Comparison of ENCODE assay signal across 24 cellular contexts in genomic region chr3:123780656-123781055, GRCh38.
DNase-seq lines count a peak whose midpoint lies in the region; ATAC-seq, FAIRE-seq and TF ChIP-seq lines count a peak whose summit lies in the region.
"Had no signal": no experiment of that assay in that cellular context is flagged by ENCODE, and none has a peak within 500 bp of the region (broad histone marks: within the 10 kb centered on the region; RNA-seq: fewer than 3 reads in every experiment).

No MANE protein-coding gene starts in this region.

- DNase-seq in Daoy (ENCODE audit: low read depth) (peak; percentile 69), IMR-90 (peak; percentile 72), astrocyte of the hippocampus (ENCODE audit: low read depth, low spot score) (peak; percentile 16), smooth muscle cell (lab: John Stamatoyannopoulos, UW; ENCODE audit: unreplicated experiment) (no peak), suprapubic skin (ENCODE audit: low spot score in 2 of 2) (no peak), H54 (ENCODE audit: insufficient read length, low spot score) (no peak)
- DNase-seq in activated CD8-positive, alpha-beta memory T cell treated with anti-CD3 and anti-CD28 coated beads, Interleukin-2, amount 10 ng/mL, durations not matched to agents 7 days and 5 days = no peak
- no peak for DNase-seq in NK-92 treated with Interleukin-12 subunit alpha and Interleukin-12 subunit beta, amount 100 ng/mL, for 24 hours (lab: John Stamatoyannopoulos, UW)
- DNase-seq: activated CD4-positive, alpha-beta T cell treated with anti-CD3 and anti-CD28 coated beads, Interleukin-2, amount 50 U/mL, for 1 hour; activated CD8-positive, alpha-beta memory T cell treated with anti-CD3 and anti-CD28 coated beads, Interleukin-2, amount 50 U/mL, for 4 hours; body of pancreas; effector memory CD4-positive, alpha-beta T cell; erythroblast; hippocampal formation; immature natural killer cell; left lung; naive B cell; NCI-H1694 treated with DMSO at 0.1 percent for 48 hours; NCI-H2171 treated with DMSO at 0.1 percent for 48 hours; NCI-H526 treated with DMSO at 0.1 percent for 48 hours; nucleus accumbens had no signal

- peak overlapping the region; percentile 94 for H2BK20ac ChIP-seq in IMR-90 (ENCODE audit: low read depth, low read length)

- intact Hi-C loops in IMR-90 (cut with micrococcal nuclease) = loop anchor here (5.0 kb wide), 1 partner anchor 102 kb away; the partner anchor contains the start of gene MYLK

- H3K23ac ChIP-seq in IMR-90 (ENCODE audit: low read depth, low read length) = peak overlapping the region; percentile 84

- peak overlapping the region; percentile 66 for H4K5ac ChIP-seq in IMR-90 (ENCODE audit: low read depth, low read length)

- H3K4me1 Mint-ChIP-seq in activated CD8-positive, alpha-beta memory T cell treated with anti-CD3 and anti-CD28 coated beads, Interleukin-2, amount 10 ng/mL, durations not matched to agents 7 days and 5 days = no peaks in the 10 kb centered on the region
- H3K4me1 Mint-ChIP-seq: immature natural killer cell, naive B cell had no signal

- H2BK5ac ChIP-seq in IMR-90 (ENCODE audit: low read depth, low read length, poor library complexity, severe bottlenecking) = peak overlapping the region; percentile 93

- no peaks in the 10 kb centered on the region for H3K36me3 Mint-ChIP-seq in activated CD8-positive, alpha-beta memory T cell treated with anti-CD3 and anti-CD28 coated beads, Interleukin-2, amount 10 ng/mL, durations not matched to agents 7 days and 5 days
- H3K36me3 Mint-ChIP-seq: activated naive CD8-positive, alpha-beta T cell; immature natural killer cell; naive B cell had no signal

- H3K36me3 ChIP-seq in IMR-90 (ENCODE audit: control insufficient read depth, insufficient read depth, low read length) (peaks cover 41% of the 10 kb centered on the region), smooth muscle cell (ENCODE audit: low read depth) (no peaks in the 10 kb centered on the region), suprapubic skin (no peaks in the 10 kb centered on the region)
- H3K36me3 ChIP-seq: left lung had no signal

- H2AFZ ChIP-seq in IMR-90 (replicated peaks; ENCODE audit: low read length, poor library complexity) (peak overlapping the region; percentile 12), smooth muscle cell (ENCODE audit: low read depth) (no peak overlapping the region)

- dilution Hi-C loops in IMR-90 (cut with HindIII; ENCODE audit: low sequenced_read_pairs, unreplicated experiment) = no loop called here

- H3K27me3 ChIP-seq in IMR-90 (ENCODE audit: control insufficient read depth, insufficient read depth, low read length) = no peaks in the 10 kb centered on the region
- no peaks in the 10 kb centered on the region for H3K27me3 ChIP-seq in smooth muscle cell (ENCODE audit: low read depth)
- H3K27me3 ChIP-seq in suprapubic skin = no peaks in the 10 kb centered on the region
- H3K27me3 ChIP-seq: body of pancreas, left lung had no signal

- peak overlapping the region; percentile 94 for H2BK120ac ChIP-seq in IMR-90 (ENCODE audit: low read depth, low read length)

- 90% methylated on average over 1 of the region's 6 CpGs; no CpG with 5 or more reads in 1 of the 2 experiments for WGBS in IMR-90 (ENCODE audit: extremely low coverage in 2 of 2, insufficient read length in 1 of 2), 2 experiments
- 54% methylated on average over 6 of the region's 6 CpGs for WGBS in smooth muscle cell (ENCODE audit: low lambda C conversion rate)
- WGBS in suprapubic skin = 85% methylated on average over 6 of the region's 6 CpGs

- H2AK9ac ChIP-seq in IMR-90 (replicated peaks; ENCODE audit: low read depth, low read length, poor library complexity) = peak overlapping the region; percentile 12

- H3F3A ChIP-seq in smooth muscle cell (ENCODE audit: low read depth) = peaks cover 15% of the 10 kb centered on the region

- H3K4me3 ChIP-seq in IMR-90 (ENCODE audit: insufficient read depth, low read depth, low read length) (no peak overlapping the region), smooth muscle cell (no peak overlapping the region), suprapubic skin (no peak overlapping the region)
- H3K4me3 ChIP-seq: body of pancreas, left lung had no signal

- CTCF ChIA-PET in IMR-90 (lab: Yijun Ruan, JAX) = no interaction called here
- CTCF ChIA-PET in activated CD8-positive, alpha-beta memory T cell treated with anti-CD3 and anti-CD28 coated beads, Interleukin-2, amount 10 ng/mL, durations not matched to agents 7 days and 5 days (lab: Charles Lee) = no interaction called here

- peak overlapping the region; percentile 93 for H3K18ac ChIP-seq in IMR-90 (ENCODE audit: low read depth, low read length)

- peaks cover 15% of the 10 kb centered on the region for H3K27me3 Mint-ChIP-seq in activated CD8-positive, alpha-beta memory T cell treated with anti-CD3 and anti-CD28 coated beads, Interleukin-2, amount 10 ng/mL, durations not matched to agents 7 days and 5 days

- no peak for TF ChIP-seq EP300 in suprapubic skin (IDR thresholded peaks at IDR 0.05)

- H3K27ac ChIP-seq in IMR-90 (ENCODE audit: insufficient read depth, low read length) (peak overlapping the region; percentile 90), smooth muscle cell (ENCODE audit: low read depth) (peak overlapping the region; percentile 86), suprapubic skin (no peak overlapping the region)
- H3K27ac ChIP-seq: C4-2B, KMS-11, left lung had no signal

- peak overlapping the region; percentile 91 for H3K14ac ChIP-seq in IMR-90 (replicated peaks; ENCODE audit: low read depth, low read length)

- peak overlapping the region; percentile 88 for H4K91ac ChIP-seq in IMR-90 (ENCODE audit: insufficient read depth, low read depth, low read length)

- no peak overlapping the region for H3K27ac Mint-ChIP-seq in activated CD8-positive, alpha-beta memory T cell treated with anti-CD3 and anti-CD28 coated beads, Interleukin-2, amount 10 ng/mL, durations not matched to agents 7 days and 5 days
- H3K27ac Mint-ChIP-seq: activated naive CD8-positive, alpha-beta T cell; immature natural killer cell had no signal

- H3K79me2 ChIP-seq in smooth muscle cell (ENCODE audit: low read depth) = no peaks in the 10 kb centered on the region

- H3K4ac ChIP-seq in IMR-90 (ENCODE audit: low read depth, low read length) = peak overlapping the region; percentile 95

- no peaks in the 10 kb centered on the region for H3K9me3 ChIP-seq in IMR-90 (ENCODE audit: control insufficient read depth, insufficient read depth, low read length)
- H3K9me3 ChIP-seq in smooth muscle cell (replicated peaks; ENCODE audit: low read depth) = no peaks in the 10 kb centered on the region
- H3K9me3 ChIP-seq in suprapubic skin = no peaks in the 10 kb centered on the region
- H3K9me3 ChIP-seq: body of pancreas, left lung had no signal

- no peaks in the 10 kb centered on the region for H3K9me3 Mint-ChIP-seq in activated CD8-positive, alpha-beta memory T cell treated with anti-CD3 and anti-CD28 coated beads, Interleukin-2, amount 10 ng/mL, durations not matched to agents 7 days and 5 days (ENCODE audit: low read depth)
- H3K9me3 Mint-ChIP-seq: immature natural killer cell had no signal

- peak overlapping the region; percentile 59 for H2BK15ac ChIP-seq in IMR-90 (ENCODE audit: low read depth, low read length)

- peaks cover 47 to 74% of the 10 kb centered on the region in 2 experiments for H3K79me1 ChIP-seq in IMR-90 (ENCODE audit: low read depth in 1 of 2, low read length in 2 of 2)

- H3K9ac ChIP-seq in IMR-90 (ENCODE audit: low read depth, low read length) (peak overlapping the region; percentile 44; the same call in 1 of the 2 replicates), smooth muscle cell (ENCODE audit: low read depth) (no peak overlapping the region)
- H3K9ac ChIP-seq: KMS-11 had no signal

- H4K20me1 ChIP-seq in IMR-90 (ENCODE audit: insufficient read depth, low read length) (peaks cover 7% of the 10 kb centered on the region; the same call in 1 of the 2 replicates), smooth muscle cell (ENCODE audit: low read depth) (no peaks in the 10 kb centered on the region)

- no peak overlapping the region for H3K4me3 Mint-ChIP-seq in activated CD8-positive, alpha-beta memory T cell treated with anti-CD3 and anti-CD28 coated beads, Interleukin-2, amount 10 ng/mL, durations not matched to agents 7 days and 5 days
- H3K4me3 Mint-ChIP-seq: activated naive CD8-positive, alpha-beta T cell; immature natural killer cell; naive B cell had no signal

- no TSS peak for BruUV-seq in IMR-90 (replicated peaks; lab: Mats Ljungman, UMichigan)

- no peak for TF ChIP-seq RAD21 in IMR-90 (IDR thresholded peaks at IDR 0.05; ENCODE audit: low read length)

- POLR2A ChIA-PET in IMR-90 (lab: Charles Lee; ENCODE audit: unreplicated experiment) = interaction anchor here (0.6 to 1.0 kb wide), 2 partner anchors 23 to 56 kb away, joined by 3 read pairs; no protein-coding TSS in a partner anchor

- in situ Hi-C loops in IMR-90 (cut with MboI; ENCODE audit: low sequenced_read_pairs) = no loop called here

- no peak for FAIRE-seq in H54 (lab: Jason Lieb, UNC)

- TF ChIP-seq POLR2A in IMR-90 (IDR thresholded peaks at IDR 0.05; ENCODE audit: low read depth, low read length) (no peak), suprapubic skin (IDR thresholded peaks at IDR 0.05) (no peak), H54 (IDR thresholded peaks at IDR 0.05; ENCODE audit: low read depth, low read length) (no peak)

- TF ChIP-seq CTCF in IMR-90 (conservative IDR thresholded peaks at IDR 0.05; ENCODE audit: low read depth, low read length) = no peak
- TF ChIP-seq CTCF in smooth muscle cell (IDR thresholded peaks at IDR 0.05; ENCODE audit: borderline replicate concordance, insufficient read depth, poor library complexity, severe bottlenecking) = no peak
- no peak for TF ChIP-seq CTCF in suprapubic skin (IDR thresholded peaks at IDR 0.05)

- H3K9me1 ChIP-seq in IMR-90 (ENCODE audit: insufficient read depth, low read length) = peaks cover 36% of the 10 kb centered on the region

- H3K56ac ChIP-seq in IMR-90 (ENCODE audit: extremely low read depth, insufficient read depth, low read length) = peak overlapping the region; percentile 70; the same call in 1 of the 2 replicates

- no peak for ATAC-seq in IMR-90 (ENCODE audit: low read depth)
- no peak for ATAC-seq in activated CD8-positive, alpha-beta memory T cell treated with anti-CD3 and anti-CD28 coated beads, Interleukin-2, amount 10 ng/mL, durations not matched to agents 7 days and 5 days
- ATAC-seq: body of pancreas, left lung had no signal

- peaks cover 42% of the 10 kb centered on the region for H3K4me1 ChIP-seq in IMR-90 (ENCODE audit: control insufficient read depth, insufficient read depth, low read length)
- H3K4me1 ChIP-seq in smooth muscle cell (ENCODE audit: low read depth) = peaks cover 13% of the 10 kb centered on the region
- peaks cover 4% of the 10 kb centered on the region for H3K4me1 ChIP-seq in suprapubic skin

- H3K4me2 ChIP-seq in IMR-90 (ENCODE audit: low read depth, low read length) = no peak overlapping the region
- peak overlapping the region; percentile 57 for H3K4me2 ChIP-seq in smooth muscle cell
- H3K4me2 ChIP-seq: KMS-11 had no signal

- H2AK5ac ChIP-seq in IMR-90 (ENCODE audit: low read depth, low read length) = peak overlapping the region; percentile 87

- peak overlapping the region; percentile 47 to 82 for H4K8ac ChIP-seq in IMR-90 (ENCODE audit: low read depth in 2 of 2, low read length in 2 of 2)

TF ChIP-seq in IMR-90, 13 proteins besides CTCF, POLR2A, EP300 and RAD21 (continues in another document):
- peak; percentile 15 for TF ChIP-seq RCOR1 (IDR thresholded peaks at IDR 0.05; ENCODE audit: insufficient replicate concordance, low read length)
- no peak for TF ChIP-seq MAZ (IDR thresholded peaks at IDR 0.05; ENCODE audit: borderline replicate concordance, low read depth, low read length)

Comparison
In these comparisons a context has a peak if more than half of its experiments do, and no peak if none do; other contexts are left out.
1. DNase-seq: peak in Daoy (single experiment), IMR-90 (single experiment) and astrocyte of the hippocampus (single experiment); none in smooth muscle cell (single experiment), suprapubic skin (0 of 2), activated CD8-positive, alpha-beta memory T cell treated with anti-CD3 and anti-CD28 coated beads, Interleukin-2, amount 10 ng/mL, durations not matched to agents 7 days and 5 days (single experiment), NK-92 treated with Interleukin-12 subunit alpha and Interleukin-12 subunit beta, amount 100 ng/mL, for 24 hours (single experiment) and H54 (single experiment).